Comparison of ENCODE assay signal across 8 cellular contexts in the genomic region with DNA sequence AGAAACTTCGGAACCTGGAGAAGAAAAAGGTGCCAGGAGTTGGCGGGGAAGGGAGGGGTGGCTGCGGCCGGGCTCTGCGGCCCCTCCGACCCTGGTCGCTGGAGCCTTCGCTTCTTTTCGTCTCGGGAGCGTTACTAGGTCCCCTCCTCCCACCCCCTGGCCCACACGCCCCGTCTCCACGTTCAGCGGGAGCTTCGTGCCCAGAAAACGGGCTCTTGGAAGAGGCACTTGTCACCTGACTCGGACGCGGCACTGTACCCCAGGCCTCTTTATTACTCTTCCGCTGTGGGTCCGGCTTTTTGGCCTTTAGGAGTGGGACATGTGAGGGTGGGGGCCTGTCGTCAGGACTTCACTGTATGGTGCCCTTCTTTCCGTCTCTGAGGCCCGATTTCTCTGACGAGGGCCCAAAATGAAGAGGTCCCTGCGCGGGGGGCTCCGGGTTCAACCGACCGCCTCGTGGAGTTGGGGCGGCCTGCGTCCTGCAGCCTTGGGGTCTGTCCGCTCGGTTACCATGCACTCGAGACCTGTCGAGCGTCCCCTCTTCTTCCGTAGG. TPM values are rescaled to one million over a fixed set of nuclear protein-coding genes. Genes with fewer than 3 reads are reported as not detected.
A peak's percentile ranks its signal among the peaks of the same experiment; 100 is the strongest.
DNase-seq lines count a peak whose midpoint lies in the region; TF ChIP-seq lines count a peak whose summit lies in the region.

No MANE protein-coding gene starts in this region.

- H3K4me1 ChIP-seq in Peyer's patch: peaks cover 4 to 39% (median 14%) of the 10 kb centered on the region in 4 donors

- peak; percentile 34 for DNase-seq in NK-92 treated with Interleukin-12 subunit alpha and Interleukin-12 subunit beta, amount 100 ng/mL, for 24 hours (lab: John Stamatoyannopoulos, UW)
- DNase-seq in NK-92 (lab: John Stamatoyannopoulos, UW; ENCODE audit: unreplicated experiment): no peak
- peak; percentile 42 to 63 (median 63) for DNase-seq in Peyer's patch
- no peak for DNase-seq in astrocyte of the spinal cord (ENCODE audit: low read depth, low spot score)
- DNase-seq in kidney tubule cell (ENCODE audit: low spot score): peak; percentile 17
- DNase-seq in stimulated activated CD4-positive, alpha-beta T cell treated with anti-CD3 and anti-CD28 coated beads, Interleukin-2, amount 100 ng/mL, for 48 hours: peak; percentile 23
- no peak for DNase-seq in NCI-H226
- no peak for DNase-seq in GM03348 (ENCODE audit: low spot score)

- in situ Hi-C loops in astrocyte of the spinal cord (cut with HindIII; ENCODE audit: low sequenced_read_pairs): no loop called here

- TF ChIP-seq CTCF in Peyer's patch (IDR thresholded peaks at IDR 0.05): no peak
- TF ChIP-seq CTCF in astrocyte of the spinal cord (IDR thresholded peaks at IDR 0.05; ENCODE audit: low read depth, low read length): no peak

- no peaks in the 10 kb centered on the region for H3K9me3 ChIP-seq in Peyer's patch

- peak overlapping the region; percentile 96 to 99 (median 98) for H3K27ac ChIP-seq in Peyer's patch

- peaks cover 0 to 7% (median 0%) of the 10 kb centered on the region in 3 donors for H3K36me3 ChIP-seq in Peyer's patch

- H3K27me3 ChIP-seq in Peyer's patch: no peaks in the 10 kb centered on the region

- peak in 1 of 2 donors; percentile 1 for TF ChIP-seq POLR2A in Peyer's patch (IDR thresholded peaks at IDR 0.05)

- H3K4me3 ChIP-seq in Peyer's patch (peak overlapping the region; percentile 94 to 99 (median 97)), astrocyte of the spinal cord (ENCODE audit: low read depth, low read length) (peak overlapping the region; percentile 87)

RNA-seq across cellular contexts. Expression of a gene that starts 1.2 kb away (rescaled TPM):
- 100 to 1,000 TPM; 107 to 158 (median 142) TPM for total RNA-seq in Peyer's patch

RNA-seq across cellular contexts. Expression of a gene that starts 52.7 kb away (rescaled TPM):
- 10 to 100 TPM; 13.3 to 56.9 (median 24.2) TPM for total RNA-seq in Peyer's patch

Comparison
In these comparisons a context has a peak if more than half of its experiments do, and no peak if none do; other contexts are left out.
1. DNase-seq: peak in NK-92 treated with Interleukin-12 subunit alpha and Interleukin-12 subunit beta, amount 100 ng/mL, for 24 hours (single experiment), Peyer's patch (3 of 3), kidney tubule cell (single experiment) and stimulated activated CD4-positive, alpha-beta T cell treated with anti-CD3 and anti-CD28 coated beads, Interleukin-2, amount 100 ng/mL, for 48 hours (2 of 2); none in NK-92 (single experiment), astrocyte of the spinal cord (single experiment), NCI-H226 (single experiment) and GM03348 (single experiment).